In genomic region chr1:53409695-53410094, GRCh38 we compare ENCODE assay signal across 17 cellular contexts. TPM values are rescaled to one million over a fixed set of nuclear protein-coding genes. Genes with fewer than 3 reads are reported as not detected.
A peak's percentile ranks its signal among the peaks of the same experiment; 100 is the strongest.
DNase-seq lines count a peak whose midpoint lies in the region; ATAC-seq and TF ChIP-seq lines count a peak whose summit lies in the region.
"Had no signal": no experiment of that assay in that cellular context is flagged by ENCODE, and none has a peak within 500 bp of the region (broad histone marks: within the 10 kb centered on the region; RNA-seq: fewer than 3 reads in every experiment).

No MANE protein-coding gene starts in this region.

- H3K27me3 Mint-ChIP-seq in effector memory CD8-positive, alpha-beta T cell: no peaks in the 10 kb centered on the region
- H3K27me3 Mint-ChIP-seq in Caco-2 (ENCODE audit: insufficient read depth, unreplicated experiment): peaks cover 8% of the 10 kb centered on the region

- H3K36me3 Mint-ChIP-seq in effector memory CD8-positive, alpha-beta T cell (ENCODE audit: insufficient read depth): peaks cover 18% of the 10 kb centered on the region
- H3K36me3 Mint-ChIP-seq in Caco-2 (ENCODE audit: insufficient read depth, unreplicated experiment): no peaks in the 10 kb centered on the region

- no TSS peak for BruUV-seq in Caco-2 (replicated peaks; lab: Mats Ljungman, UMichigan)

- CTCF ChIA-PET in Caco-2 (lab: Charles Lee): no interaction called here

- POLR2A ChIA-PET in Caco-2 (lab: Charles Lee): no interaction called here

- peaks cover 61 to 66% of the 10 kb centered on the region in 2 donors for H3K4me1 Mint-ChIP-seq in effector memory CD8-positive, alpha-beta T cell (ENCODE audit: low read depth in 2 of 2)
- H3K4me1 Mint-ChIP-seq in Caco-2 (ENCODE audit: low read depth, unreplicated experiment): no peaks in the 10 kb centered on the region

- H3K27me3 ChIP-seq in BE2C (no peaks in the 10 kb centered on the region), Caco-2 (replicated peaks; ENCODE audit: control insufficient read depth, insufficient read depth, low read length) (no peaks in the 10 kb centered on the region)
- H3K27me3 ChIP-seq: thyroid gland had no signal

- H3K4me1 ChIP-seq in BE2C: peaks cover 7% of the 10 kb centered on the region
- H3K4me1 ChIP-seq in Caco-2: no peaks in the 10 kb centered on the region
- H3K4me1 ChIP-seq: esophagus muscularis mucosa had no signal

- intact Hi-C loops in Caco-2 (cut with micrococcal nuclease; ENCODE audit: unreplicated experiment): no loop called here

- H3K36me3 ChIP-seq in BE2C (no peaks in the 10 kb centered on the region), Caco-2 (ENCODE audit: control insufficient read depth, insufficient read depth, low read length) (no peaks in the 10 kb centered on the region)
- H3K36me3 ChIP-seq: esophagus muscularis mucosa, thyroid gland had no signal

- peak overlapping the region; percentile 55 to 77 for H3K4me3 Mint-ChIP-seq in effector memory CD8-positive, alpha-beta T cell
- H3K4me3 Mint-ChIP-seq in Caco-2 (ENCODE audit: unreplicated experiment): no peak overlapping the region

- peak overlapping the region; percentile 93 to 98 for H3K27ac Mint-ChIP-seq in effector memory CD8-positive, alpha-beta T cell
- no peak overlapping the region for H3K27ac Mint-ChIP-seq in Caco-2 (ENCODE audit: unreplicated experiment)

- no peaks in the 10 kb centered on the region for H3K9me3 Mint-ChIP-seq in effector memory CD8-positive, alpha-beta T cell
- H3K9me3 Mint-ChIP-seq in Caco-2 (ENCODE audit: unreplicated experiment): no peaks in the 10 kb centered on the region

- H3K4me3 ChIP-seq in BE2C (ENCODE audit: low read depth, low read length): no peak overlapping the region
- H3K4me3 ChIP-seq in Caco-2 (ENCODE audit: low read depth, low read length): no peak overlapping the region
- H3K4me3 ChIP-seq: esophagus muscularis mucosa, thyroid gland had no signal

- DNase-seq in BE2C (peak; percentile 30), ELF-1 (ENCODE audit: low read depth, low spot score) (peak; percentile 80), NCI-H69 (lab: John Stamatoyannopoulos, UW) (peak; percentile 70), activated gamma-delta T cell (lab: John Stamatoyannopoulos, UW) (no peak), Caco-2 (no peak), AML-193 (lab: John Stamatoyannopoulos, UW) (no peak), ACHN (no peak)
- DNase-seq in effector memory CD8-positive, alpha-beta T cell: no peak
- DNase-seq: activated CD4-positive, CD25-positive, alpha-beta regulatory T cell treated with anti-CD3 and anti-CD28 coated beads, Interleukin-2, amount 50 U/mL, for 72 hours; cortex of kidney; hippocampal formation; left cardiac atrium; PC-3; SW 1271; thyroid gland had no signal

- TF ChIP-seq CTCF in BE2C (IDR thresholded peaks at IDR 0.05; ENCODE audit: low read depth, low read length): no peak
- TF ChIP-seq CTCF in Caco-2 (IDR thresholded peaks at IDR 0.05; ENCODE audit: insufficient read depth in 1 of 2, low read depth in 1 of 2, low read length in 1 of 2, severe bottlenecking in 1 of 2, unreplicated experiment in 1 of 2): no peak

- ATAC-seq in effector memory CD8-positive, alpha-beta T cell (replicated peaks): peak; percentile 15
- ATAC-seq: left cardiac atrium, PC-3 had no signal

- in situ Hi-C loops in ACHN (cut with HindIII; ENCODE audit: low pct_ligation_motif_present, low pct_unique_long_range_greater_than_20kb, low sequenced_read_pairs): no loop called here

- no peaks in the 10 kb centered on the region for H3K9me3 ChIP-seq in BE2C
- H3K9me3 ChIP-seq in Caco-2: no peaks in the 10 kb centered on the region
- H3K9me3 ChIP-seq: esophagus muscularis mucosa, thyroid gland had no signal

RNA-seq across cellular contexts. Expression of gene DMRTB1, which starts 49.5 kb away (rescaled TPM):
- not detected for polyA plus RNA-seq in BE2C (2012; ENCODE audit: insufficient read depth, insufficient read length, low read depth)
- total RNA-seq in Caco-2 (2022): not detected in 2 replicates
- total RNA-seq: Daoy, esophagus muscularis mucosa, left cardiac atrium, PC-3 had no signal

Comparison
In these comparisons a context has a peak if more than half of its experiments do, and no peak if none do; other contexts are left out.
1. DNase-seq: peak in BE2C (single experiment), ELF-1 (single experiment) and NCI-H69 (single experiment); none in effector memory CD8-positive, alpha-beta T cell (0 of 3), activated gamma-delta T cell (single experiment), Caco-2 (0 of 2), AML-193 (0 of 2) and ACHN (single experiment).